In the genomic region with DNA sequence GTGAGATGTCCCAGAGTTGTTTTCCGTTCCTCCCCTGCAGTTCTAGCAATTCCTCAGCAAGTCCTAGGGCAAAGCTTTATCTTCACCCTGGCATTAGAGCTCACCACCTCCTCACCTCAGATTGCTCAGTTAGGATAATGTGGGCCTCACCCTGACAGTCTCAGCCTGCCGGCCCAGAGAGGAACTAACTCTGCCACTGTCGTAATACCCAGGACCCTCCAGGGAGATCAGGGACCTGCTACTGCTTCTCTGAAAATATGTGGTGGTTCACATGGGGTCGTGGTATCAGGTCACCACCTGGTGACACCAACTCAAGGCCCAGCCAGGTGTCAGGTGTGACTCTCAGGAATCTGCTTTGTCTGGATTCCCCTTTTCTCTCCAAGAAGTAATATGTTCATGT, we compare ENCODE assay signal across 18 cellular contexts.
DNase-seq lines count a peak whose midpoint lies in the region; ATAC-seq and TF ChIP-seq lines count a peak whose summit lies in the region.
"Had no signal": no experiment of that assay in that cellular context is flagged by ENCODE, and none has a peak within 500 bp of the region (broad histone marks: within the 10 kb centered on the region; RNA-seq: fewer than 3 reads in every experiment).

No MANE protein-coding gene starts in this region.

- intact Hi-C loops in breast epithelium (cut with DNase I; ENCODE audit: low total_unique reads) (no loop called here), tibial artery (cut with DNase I; ENCODE audit: low total_unique reads) (no loop called here)

- H3K4me3 ChIP-seq in MM.1S (ENCODE audit: low read length) (no peak overlapping the region), breast epithelium (no peak overlapping the region), muscle layer of duodenum (ENCODE audit: low read depth in 1 of 2, low read length in 2 of 2) (no peak overlapping the region), tibial artery (no peak overlapping the region)
- H3K4me3 ChIP-seq: dorsolateral prefrontal cortex had no signal

- H3F3A ChIP-seq in MM.1S (ENCODE audit: insufficient read depth, low read length): no peaks in the 10 kb centered on the region

- H3K4me2 ChIP-seq in MM.1S (ENCODE audit: low read depth, low read length): no peak overlapping the region

- no peak for ATAC-seq in GM18517 (IDR thresholded peaks at IDR 0.05; ENCODE audit: unreplicated experiment)
- ATAC-seq: CD8-positive, alpha-beta T cell; stimulated activated effector memory CD8-positive, alpha-beta T cell treated with anti-CD3 and anti-CD28 coated beads, Interleukin-12 subunit alpha, Interleukin-12 subunit beta, amount 100 ng/mL, for 72 hours had no signal

- no peak overlapping the region for H2AFZ ChIP-seq in MM.1S (ENCODE audit: low read length)

- H3K27me3 ChIP-seq in MM.1S (replicated peaks; ENCODE audit: insufficient read depth, low read length) (no peaks in the 10 kb centered on the region), breast epithelium (no peaks in the 10 kb centered on the region), muscle layer of duodenum (ENCODE audit: low read depth, low read length) (no peaks in the 10 kb centered on the region), tibial artery (no peaks in the 10 kb centered on the region)
- H3K27me3 ChIP-seq: dorsolateral prefrontal cortex had no signal

- H3K9ac ChIP-seq in MM.1S (ENCODE audit: low read length): no peak overlapping the region

- no peaks in the 10 kb centered on the region for H4K20me1 ChIP-seq in MM.1S (ENCODE audit: insufficient read depth, low read length)

- H3K4me1 ChIP-seq in MM.1S (ENCODE audit: low read length): peaks cover 25% of the 10 kb centered on the region
- H3K4me1 ChIP-seq in breast epithelium: peaks cover 0 to 10% of the 10 kb centered on the region in 2 donors
- H3K4me1 ChIP-seq in muscle layer of duodenum (ENCODE audit: control insufficient read depth in 1 of 2, insufficient read depth in 2 of 2, low read length in 2 of 2): no peaks in the 10 kb centered on the region
- peaks cover 0 to 55% (median 29%) of the 10 kb centered on the region in 4 donors for H3K4me1 ChIP-seq in tibial artery

- H3K79me2 ChIP-seq in MM.1S (ENCODE audit: low read length): no peaks in the 10 kb centered on the region

- no peak for DNase-seq in MM.1S
- DNase-seq in breast epithelium (ENCODE audit: low spot score in 2 of 2): no peak
- no peak for DNase-seq in tibial artery
- no peak for DNase-seq in AML-193 (lab: John Stamatoyannopoulos, UW)
- DNase-seq in HPDE6-E6E7 (ENCODE audit: extremely low spot score): no peak
- DNase-seq: activated CD4-positive, alpha-beta T cell treated with anti-CD3 and anti-CD28 coated beads, Interleukin-2, amount 10 ng/mL, durations not matched to agents 7 days and 5 days; amniotic stem cell; CD8-positive, alpha-beta T cell; dorsolateral prefrontal cortex; foreskin fibroblast; GDM1; NCI-H1436 treated with DMSO at 0.1 percent for 48 hours; NCI-H510A; stimulated activated CD4-positive, alpha-beta T cell treated with anti-CD3 and anti-CD28 coated beads, Interleukin-4, amount 100 ng/mL, for 4 hours; T-helper 9 cell had no signal

- TF ChIP-seq POLR2A in breast epithelium (IDR thresholded peaks at IDR 0.05): no peak

- TF ChIP-seq CTCF in MM.1S (IDR thresholded peaks at IDR 0.05; ENCODE audit: low read length) (no peak), breast epithelium (IDR thresholded peaks at IDR 0.05) (no peak), tibial artery (IDR thresholded peaks at IDR 0.05) (no peak)

- peak overlapping the region; percentile 24; the same call in 1 of the 2 replicates for H3K27ac ChIP-seq in MM.1S (ENCODE audit: low read length)
- H3K27ac ChIP-seq in breast epithelium: peak overlapping the region; percentile 20 to 70
- H3K27ac ChIP-seq in muscle layer of duodenum (ENCODE audit: low read length): peak overlapping the region; percentile 16
- H3K27ac ChIP-seq in tibial artery: peak overlapping the region; percentile 48 to 50

- H3K9me2 ChIP-seq in MM.1S (replicated peaks; ENCODE audit: insufficient read depth, low read length): no peaks in the 10 kb centered on the region

- H3K9me3 ChIP-seq in MM.1S (replicated peaks; ENCODE audit: insufficient read depth, low read length): no peaks in the 10 kb centered on the region
- peaks cover 7 to 20% of the 10 kb centered on the region in 2 donors for H3K9me3 ChIP-seq in breast epithelium
- peaks cover 8 to 10% of the 10 kb centered on the region in 2 donors for H3K9me3 ChIP-seq in muscle layer of duodenum (ENCODE audit: control insufficient read depth in 1 of 2, low read length in 2 of 2)
- peaks cover 0 to 16% (median 11%) of the 10 kb centered on the region in 3 donors for H3K9me3 ChIP-seq in tibial artery

- H3K36me3 ChIP-seq in MM.1S (replicated peaks; ENCODE audit: insufficient read depth, low read length) (no peaks in the 10 kb centered on the region), breast epithelium (peaks cover 11% of the 10 kb centered on the region), muscle layer of duodenum (ENCODE audit: control insufficient read depth in 1 of 2, insufficient read depth in 2 of 2, low read length in 2 of 2) (peaks cover 24 to 57% of the 10 kb centered on the region in 2 donors), tibial artery (peaks cover 39 to 66% (median 45%) of the 10 kb centered on the region in 3 donors)
